In genomic region chr21:37153935-37154350, GRCh38 we compare ENCODE assay signal across 12 cellular contexts.
A peak's percentile ranks its signal among the peaks of the same experiment; 100 is the strongest.
DNase-seq lines count a peak whose midpoint lies in the region; ATAC-seq and TF ChIP-seq lines count a peak whose summit lies in the region.
"Had no signal": no experiment of that assay in that cellular context is flagged by ENCODE, and none has a peak within 500 bp of the region (broad histone marks: within the 10 kb centered on the region; RNA-seq: fewer than 3 reads in every experiment).

No MANE protein-coding gene starts in this region.

- no peak overlapping the region for H4K5ac ChIP-seq in mesendoderm (ENCODE audit: low read length)

- ATAC-seq in HG02852 (IDR thresholded peaks at IDR 0.05; ENCODE audit: unreplicated experiment) = no peak
- ATAC-seq: activated CD8-positive, alpha-beta memory T cell treated with anti-CD3 and anti-CD28 coated beads, Interleukin-2, amount 10 ng/mL, durations not matched to agents 7 days and 5 days had no signal

- H3K4ac ChIP-seq in mesendoderm (ENCODE audit: low read depth, low read length) = no peak overlapping the region

- H3K79me1 ChIP-seq in mesendoderm (ENCODE audit: low read length) = no peaks in the 10 kb centered on the region

- WGBS in mesendoderm (ENCODE audit: extremely low coverage, insufficient coverage, low lambda C conversion rate) = no CpG with 5 or more reads among the region's 9 CpGs

- no peak overlapping the region for H3K4me2 ChIP-seq in mesendoderm (ENCODE audit: low read length)

- TF ChIP-seq CTCF in retinal pigment epithelial cell (conservative IDR thresholded peaks at IDR 0.05; ENCODE audit: low read depth, low read length) = no peak

- H3K36me3 ChIP-seq in adipocyte (ENCODE audit: control insufficient read depth, insufficient read depth, low read length, severe bottlenecking) (peaks cover 68% of the 10 kb centered on the region), mesendoderm (ENCODE audit: control insufficient read depth, insufficient read depth, low read length) (peaks cover 3% of the 10 kb centered on the region)

- no peak overlapping the region for H4K8ac ChIP-seq in mesendoderm (ENCODE audit: low read depth, low read length)

- H3K56ac ChIP-seq in mesendoderm (ENCODE audit: low read length) = no peak overlapping the region

- H3K9ac ChIP-seq in adipocyte (ENCODE audit: low read length) (no peak overlapping the region), mesendoderm (ENCODE audit: low read length) (no peak overlapping the region)

- no peak overlapping the region for H3K23ac ChIP-seq in mesendoderm (ENCODE audit: low read length)

- no peaks in the 10 kb centered on the region for H3K27me3 ChIP-seq in adipocyte (replicated peaks; ENCODE audit: control insufficient read depth, insufficient read depth, low read length)
- H3K27me3 ChIP-seq in layer of hippocampus (ENCODE audit: control insufficient read depth, insufficient read depth, low read length) = no peaks in the 10 kb centered on the region
- no peaks in the 10 kb centered on the region for H3K27me3 ChIP-seq in mesendoderm (ENCODE audit: insufficient read depth, low read length, poor library complexity)

- H3K4me3 ChIP-seq in adipocyte (ENCODE audit: low read length) (no peak overlapping the region), retinal pigment epithelial cell (ENCODE audit: low read length) (no peak overlapping the region), mesendoderm (ENCODE audit: low read length) (no peak overlapping the region)

- no peaks in the 10 kb centered on the region for H3K79me2 ChIP-seq in mesendoderm (ENCODE audit: control insufficient read depth, insufficient read depth, low read length)

- no peak overlapping the region for H2BK120ac ChIP-seq in mesendoderm (ENCODE audit: low read depth, low read length)

- DNase-seq in EH (ENCODE audit: low read depth) (peak; percentile 29), adipocyte (ENCODE audit: low read depth) (peak; percentile 45), retinal pigment epithelial cell (ENCODE audit: low read depth) (peak; percentile 69), AG08396 (ENCODE audit: low spot score) (no peak), NCI-H774 (lab: John Stamatoyannopoulos, UW) (no peak), mesendoderm (no peak)
- DNase-seq: activated CD8-positive, alpha-beta memory T cell treated with anti-CD3 and anti-CD28 coated beads, Interleukin-2, amount 10 ng/mL, durations not matched to agents 7 days and 5 days; H9; NCI-H526; T-helper 1 cell had no signal

- H3K27ac ChIP-seq in layer of hippocampus (ENCODE audit: low read depth, low read length) (peak overlapping the region; percentile 46), mesendoderm (ENCODE audit: low read depth, low read length) (no peak overlapping the region)

- H3K4me1 ChIP-seq in adipocyte (ENCODE audit: control insufficient read depth, insufficient read depth, low read length) (peaks cover 37% of the 10 kb centered on the region), mesendoderm (ENCODE audit: control insufficient read depth, low read depth, low read length) (no peaks in the 10 kb centered on the region)

- H3K9me3 ChIP-seq in adipocyte (ENCODE audit: control insufficient read depth, low read length) = no peaks in the 10 kb centered on the region

- H2AK5ac ChIP-seq in mesendoderm (ENCODE audit: low read length) = no peak overlapping the region

- no peak overlapping the region for H2BK15ac ChIP-seq in mesendoderm (replicated peaks; ENCODE audit: low read depth)

- no peak overlapping the region for H2BK5ac ChIP-seq in mesendoderm (ENCODE audit: low read length)

- H3K18ac ChIP-seq in mesendoderm (ENCODE audit: low read length) = no peak overlapping the region

Comparison
In these comparisons a context has a peak if more than half of its experiments do, and no peak if none do; other contexts are left out.
1. DNase-seq: peak in EH (single experiment), adipocyte (single experiment) and retinal pigment epithelial cell (single experiment); none in AG08396 (single experiment), NCI-H774 (single experiment) and mesendoderm (single experiment).